8 cellular contexts compared by ENCODE assay signal in genomic region chr13:49792550-49793324, GRCh38. TPM values are rescaled to one million over a fixed set of nuclear protein-coding genes. Genes with fewer than 3 reads are reported as not detected.
DNase-seq lines count a peak whose midpoint lies in the region; ATAC-seq and TF ChIP-seq lines count a peak whose summit lies in the region.

Gene KPNA3 (minus strand): TSS chr13:49792682. CDS start chr13:49792506, 176 bp downstream.

- peak within 1 kb of the TSS; percentile 94 to 99 (median 98) for H3K27ac Mint-ChIP-seq in CD14-positive monocyte
- H3K27ac Mint-ChIP-seq in activated CD4-positive, alpha-beta T cell treated with anti-CD3 and anti-CD28 coated beads, Interleukin-2, amount 10 ng/mL, durations not matched to agents 7 days and 5 days: peak within 1 kb of the TSS; percentile 98

- POLR2A ChIA-PET in activated CD4-positive, alpha-beta T cell treated with anti-CD3 and anti-CD28 coated beads, Interleukin-2, amount 10 ng/mL, durations not matched to agents 7 days and 5 days (lab: Charles Lee): interaction anchor here (0.5 to 0.9 kb wide), 3 partner anchors 101 to 1477 kb away, joined by 3 to 4 read pairs (median 4); partner anchors contain the start of genes EBPL and SPRYD7

- H3K36me3 Mint-ChIP-seq in CD14-positive monocyte: peaks cover 5 to 10% of the 10 kb centered on the region in 2 donors
- peaks cover 12% of the 10 kb centered on the region for H3K36me3 Mint-ChIP-seq in activated CD4-positive, alpha-beta T cell treated with anti-CD3 and anti-CD28 coated beads, Interleukin-2, amount 10 ng/mL, durations not matched to agents 7 days and 5 days (ENCODE audit: low read depth)

- TF ChIP-seq CTCF in CD14-positive monocyte (IDR thresholded peaks at IDR 0.05): no peak

- H3K9me3 Mint-ChIP-seq in CD14-positive monocyte: no peaks in the 10 kb centered on the region
- no peaks in the 10 kb centered on the region for H3K9me3 Mint-ChIP-seq in activated CD4-positive, alpha-beta T cell treated with anti-CD3 and anti-CD28 coated beads, Interleukin-2, amount 10 ng/mL, durations not matched to agents 7 days and 5 days

- H3K4me1 Mint-ChIP-seq in CD14-positive monocyte: peaks cover 34% of the 10 kb centered on the region
- H3K4me1 Mint-ChIP-seq in activated CD4-positive, alpha-beta T cell treated with anti-CD3 and anti-CD28 coated beads, Interleukin-2, amount 10 ng/mL, durations not matched to agents 7 days and 5 days: peaks cover 35% of the 10 kb centered on the region

- CTCF ChIA-PET in activated CD4-positive, alpha-beta T cell treated with anti-CD3 and anti-CD28 coated beads, Interleukin-2, amount 10 ng/mL, durations not matched to agents 7 days and 5 days (lab: Charles Lee): interaction anchor here (0.8 to 3.8 kb wide), 4 partner anchors 9 to 205 kb away, joined by 3 to 21 read pairs (median 4); partner anchors contain the start of gene TRIM13

- peaks cover 1 to 12% (median 3%) of the 10 kb centered on the region in 3 donors for H3K27me3 Mint-ChIP-seq in CD14-positive monocyte (ENCODE audit: low read depth in 3 of 3)
- no peaks in the 10 kb centered on the region for H3K27me3 Mint-ChIP-seq in activated CD4-positive, alpha-beta T cell treated with anti-CD3 and anti-CD28 coated beads, Interleukin-2, amount 10 ng/mL, durations not matched to agents 7 days and 5 days

- peak; percentile 90 for DNase-seq in CD14-positive monocyte (ENCODE audit: low spot score)
- DNase-seq in NCI-H69 (lab: John Stamatoyannopoulos, UW): peak; percentile 96
- peak; percentile 97 for DNase-seq in activated CD4-positive, alpha-beta T cell treated with anti-CD3 and anti-CD28 coated beads, Interleukin-2, amount 10 ng/mL, durations not matched to agents 7 days and 5 days
- DNase-seq in cortex of kidney (lab: John Stamatoyannopoulos, UW): peak; percentile 63
- peak; percentile 99 for DNase-seq in left kidney (ENCODE audit: low read depth, low spot score)
- DNase-seq in stimulated activated CD4-positive, alpha-beta T cell treated with anti-CD3 and anti-CD28 coated beads, Interleukin-2, amount 100 ng/mL, for 24 hours: peak; percentile 94 to 95

- H3K4me3 Mint-ChIP-seq in CD14-positive monocyte: peak within 1 kb of the TSS; percentile 96 to 97
- peak within 1 kb of the TSS; percentile 95 for H3K4me3 Mint-ChIP-seq in activated CD4-positive, alpha-beta T cell treated with anti-CD3 and anti-CD28 coated beads, Interleukin-2, amount 10 ng/mL, durations not matched to agents 7 days and 5 days

- intact Hi-C loops in CD14-positive monocyte (cut with micrococcal nuclease): loop anchor here in 1 of 2 donors (5.0 to 10.0 kb wide), 2 partner anchors 100 to 142 kb away; partner anchors contain the start of genes EBPL and SPRYD7

- ATAC-seq in GM19351 (IDR thresholded peaks at IDR 0.05; ENCODE audit: unreplicated experiment) (peak; percentile 87), HG03521 (IDR thresholded peaks at IDR 0.05; ENCODE audit: unreplicated experiment) (peak; percentile 82)

RNA-seq across cellular contexts. Expression of gene KPNA3, which starts in this region (rescaled TPM):
- polyA plus RNA-seq in CD14-positive monocyte: 10 to 100 TPM; 11.5 to 15.3 TPM
- total RNA-seq in activated CD4-positive, alpha-beta T cell treated with anti-CD3 and anti-CD28 coated beads, Interleukin-2, amount 10 ng/mL, durations not matched to agents 7 days and 5 days: 10 to 100 TPM; 34.2 to 41.6 TPM

Comparison
In these comparisons a context has a peak if more than half of its experiments do, and no peak if none do; other contexts are left out.
1. Peak in every context shown above with its lines: DNase-seq and ATAC-seq.